ENCODE assay signal across 19 cellular contexts in the genomic region with DNA sequence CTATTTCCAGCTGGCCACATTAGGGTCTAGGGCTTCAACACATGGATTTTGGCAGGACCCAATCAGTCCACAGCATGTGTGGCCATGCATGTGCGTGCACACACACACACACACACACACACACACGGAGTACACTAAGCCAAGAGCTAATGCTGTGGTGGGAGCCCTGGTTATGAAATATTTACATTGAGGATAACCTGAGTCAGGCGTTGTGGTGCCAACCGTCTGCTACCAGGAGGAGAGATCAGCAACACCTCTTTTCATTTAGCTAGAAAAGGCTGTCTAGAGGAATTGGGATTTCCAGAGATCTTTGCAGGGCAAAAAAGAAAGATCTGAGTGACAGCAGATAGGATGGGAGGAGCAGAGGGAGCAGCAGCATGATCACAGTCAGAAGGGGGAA.
A peak's percentile ranks its signal among the peaks of the same experiment; 100 is the strongest.
DNase-seq lines count a peak whose midpoint lies in the region; ATAC-seq and TF ChIP-seq lines count a peak whose summit lies in the region.
"Had no signal": no experiment of that assay in that cellular context is flagged by ENCODE, and none has a peak within 500 bp of the region (broad histone marks: within the 10 kb centered on the region; RNA-seq: fewer than 3 reads in every experiment).

No MANE protein-coding gene starts in this region.

- H4K91ac ChIP-seq in neuronal stem cell (ENCODE audit: low read depth, low read length, poor library complexity) = no peak overlapping the region

- H2BK12ac ChIP-seq in neuronal stem cell (ENCODE audit: low read length) = no peak overlapping the region

- H3K4me3 Mint-ChIP-seq in HFFc6 = no peak overlapping the region
- H3K4me3 Mint-ChIP-seq in stimulated activated naive B cell treated with anti-CD40 and anti-IgM and Interleukin-4, amounts not matched to agents 10 μg/mL and 1 μg/mL and 100 μg/mL, for 72 hours = no peak overlapping the region
- H3K4me3 Mint-ChIP-seq: CD8-positive, alpha-beta memory T cell had no signal

- WGBS in neuronal stem cell (ENCODE audit: extremely low coverage in 2 of 2, insufficient read length in 2 of 2, insufficient replicate concordance in 1 of 2), 2 donors = no CpG with 5 or more reads among the region's 4 CpGs

- no peak overlapping the region for H2BK120ac ChIP-seq in neuronal stem cell (ENCODE audit: low read depth, low read length)

- H3K4ac ChIP-seq in neuronal stem cell (ENCODE audit: low read length) = no peak overlapping the region

- H3K14ac ChIP-seq in neuronal stem cell (ENCODE audit: low read length) = no peak overlapping the region

- no peak overlapping the region for H3K27ac ChIP-seq in neuronal stem cell (replicated peaks; ENCODE audit: low read length)
- H3K27ac ChIP-seq: A549, HL-60 had no signal

- ATAC-seq in stimulated activated naive B cell treated with anti-CD40 and anti-IgM and Interleukin-4, amounts not matched to agents 10 μg/mL and 1 μg/mL and 100 μg/mL, for 72 hours (replicated peaks) = no peak
- ATAC-seq: A549 had no signal

- no peak overlapping the region for H3K23ac ChIP-seq in neuronal stem cell (ENCODE audit: low read depth, low read length, poor library complexity)

- no peak overlapping the region for H2BK5ac ChIP-seq in neuronal stem cell (ENCODE audit: low read length)

- peaks cover 14% of the 10 kb centered on the region; the same call in 1 of the 2 replicates for H3K36me3 Mint-ChIP-seq in HFFc6 (ENCODE audit: low read depth)
- H3K36me3 Mint-ChIP-seq in stimulated activated naive B cell treated with anti-CD40 and anti-IgM and Interleukin-4, amounts not matched to agents 10 μg/mL and 1 μg/mL and 100 μg/mL, for 72 hours = no peaks in the 10 kb centered on the region
- H3K36me3 Mint-ChIP-seq: CD8-positive, alpha-beta memory T cell had no signal

- peaks cover 0 to 18% of the 10 kb centered on the region in 2 donors for H3K9me3 ChIP-seq in neuronal stem cell (replicated peaks in 1 of 2; ENCODE audit: control insufficient read depth in 2 of 2, insufficient read depth in 1 of 2, low read depth in 1 of 2, low read length in 2 of 2)
- H3K9me3 ChIP-seq: A549 had no signal

- H2BK15ac ChIP-seq in neuronal stem cell (ENCODE audit: low read length) = no peak overlapping the region

- H3K27me3 Mint-ChIP-seq in HFFc6 (ENCODE audit: insufficient read depth) = no peaks in the 10 kb centered on the region
- no peaks in the 10 kb centered on the region for H3K27me3 Mint-ChIP-seq in stimulated activated naive B cell treated with anti-CD40 and anti-IgM and Interleukin-4, amounts not matched to agents 10 μg/mL and 1 μg/mL and 100 μg/mL, for 72 hours

- H3K4me3 ChIP-seq in AG10803 (ENCODE audit: low read length) = no peak overlapping the region
- no peak overlapping the region for H3K4me3 ChIP-seq in fibroblast of mammary gland (ENCODE audit: control insufficient read depth, low read depth, low read length)
- no peak overlapping the region for H3K4me3 ChIP-seq in neuronal stem cell (ENCODE audit: low read length in 2 of 2)
- H3K4me3 ChIP-seq: A549 had no signal

- peaks cover 18% of the 10 kb centered on the region for H3K9me3 Mint-ChIP-seq in HFFc6
- peaks cover 5 to 6% of the 10 kb centered on the region in 2 donors for H3K9me3 Mint-ChIP-seq in stimulated activated naive B cell treated with anti-CD40 and anti-IgM and Interleukin-4, amounts not matched to agents 10 μg/mL and 1 μg/mL and 100 μg/mL, for 72 hours

- no peaks in the 10 kb centered on the region for H3K27me3 ChIP-seq in neuronal stem cell (ENCODE audit: control insufficient read depth in 3 of 3, insufficient read depth in 3 of 3, low read depth in 1 of 3, low read length in 3 of 3)

- H3K4me2 ChIP-seq in neuronal stem cell (ENCODE audit: insufficient read depth, low read length, poor library complexity, severe bottlenecking) = no peak overlapping the region
- H3K4me2 ChIP-seq: A549 had no signal

- peak overlapping the region; percentile 40; the same call in 1 of the 2 replicates for H3K27ac Mint-ChIP-seq in HFFc6
- no peak overlapping the region for H3K27ac Mint-ChIP-seq in stimulated activated naive B cell treated with anti-CD40 and anti-IgM and Interleukin-4, amounts not matched to agents 10 μg/mL and 1 μg/mL and 100 μg/mL, for 72 hours
- H3K27ac Mint-ChIP-seq: CD8-positive, alpha-beta memory T cell had no signal

- peaks cover 48% of the 10 kb centered on the region for H3K4me1 Mint-ChIP-seq in HFFc6 (ENCODE audit: low read depth)
- no peaks in the 10 kb centered on the region for H3K4me1 Mint-ChIP-seq in stimulated activated naive B cell treated with anti-CD40 and anti-IgM and Interleukin-4, amounts not matched to agents 10 μg/mL and 1 μg/mL and 100 μg/mL, for 72 hours
- H3K4me1 Mint-ChIP-seq: CD8-positive, alpha-beta memory T cell had no signal

- H3K79me1 ChIP-seq in neuronal stem cell (ENCODE audit: low read depth, low read length) = no peaks in the 10 kb centered on the region

- H3K18ac ChIP-seq in neuronal stem cell (ENCODE audit: low read length) = peak overlapping the region; percentile 21

- no peak overlapping the region for H2AFZ ChIP-seq in neuronal stem cell (ENCODE audit: low read length)

- H3K9ac ChIP-seq in neuronal stem cell (ENCODE audit: low read depth, low read length, poor library complexity) = no peak overlapping the region

- H3K36me3 ChIP-seq in neuronal stem cell (replicated peaks in 1 of 2; ENCODE audit: control insufficient read depth in 2 of 2, insufficient read depth in 2 of 2, low read length in 2 of 2) = no peaks in the 10 kb centered on the region

- no peak overlapping the region for H4K8ac ChIP-seq in neuronal stem cell (ENCODE audit: low read depth, low read length)

- H3K4me1 ChIP-seq in neuronal stem cell (ENCODE audit: control insufficient read depth in 2 of 2, insufficient read depth in 1 of 2, low read depth in 1 of 2, low read length in 2 of 2) = peaks cover 0 to 1% of the 10 kb centered on the region in 2 donors
- H3K4me1 ChIP-seq: A549 had no signal

- H2AK5ac ChIP-seq in neuronal stem cell (ENCODE audit: low read depth, low read length) = no peak overlapping the region

- TF ChIP-seq CTCF in AG10803 (conservative IDR thresholded peaks at IDR 0.05; ENCODE audit: low read length) (no peak), HFFc6 (IDR thresholded peaks at IDR 0.05) (no peak), fibroblast of mammary gland (conservative IDR thresholded peaks at IDR 0.05; ENCODE audit: control insufficient read depth, insufficient read depth, low read depth, low read length) (no peak)

- peak; percentile 60 for DNase-seq in AG10803 (ENCODE audit: low read depth)
- no peak for DNase-seq in HFFc6
- peak; percentile 49 for DNase-seq in fibroblast of mammary gland (ENCODE audit: low read depth)
- DNase-seq in neuronal stem cell (ENCODE audit: low spot score) = no peak
- DNase-seq in COLO668 (lab: John Stamatoyannopoulos, UW; ENCODE audit: unreplicated experiment) = no peak
- DNase-seq in stimulated activated naive B cell treated with anti-CD40 and anti-IgM and Interleukin-4, amounts not matched to agents 10 μg/mL and 1 μg/mL and 100 μg/mL, for 72 hours = no peak
- DNase-seq in MV-4-11 (lab: John Stamatoyannopoulos, UW) = no peak
- DNase-seq: C1 segment of cervical spinal cord; CD8-positive, alpha-beta memory T cell; DMS79; H7; NCI-H1048; NCI-H1436; NCI-H1930; NCI-H446; NCI-H69; Right ventricle myocardium superior had no signal

Comparison
In these comparisons a context has a peak if more than half of its experiments do, and no peak if none do; other contexts are left out.
1. DNase-seq: peak in AG10803 (single experiment) and fibroblast of mammary gland (single experiment); none in HFFc6 (single experiment), neuronal stem cell (single experiment), COLO668 (single experiment), stimulated activated naive B cell treated with anti-CD40 and anti-IgM and Interleukin-4, amounts not matched to agents 10 μg/mL and 1 μg/mL and 100 μg/mL, for 72 hours (single experiment) and MV-4-11 (single experiment).